8 cellular contexts compared by ENCODE assay signal in genomic region chr2:11998218-11998617, GRCh38.
DNase-seq lines count a peak whose midpoint lies in the region; ATAC-seq and TF ChIP-seq lines count a peak whose summit lies in the region.

No MANE protein-coding gene starts in this region.

- CTCF ChIA-PET in BJ (lab: Yijun Ruan, JAX): no interaction called here

- no peak overlapping the region for H3K4me3 ChIP-seq in BJ (ENCODE audit: low read depth, low read length)

- peak; percentile 53 for ATAC-seq in GM19395 (IDR thresholded peaks at IDR 0.05; ENCODE audit: unreplicated experiment)

- DNase-seq in BJ (ENCODE audit: low read depth) (peak; percentile 30), HS-27A (ENCODE audit: low read depth) (peak; percentile 93), dedifferentiated amniotic fluid mesenchymal stem cell (ENCODE audit: extremely low spot score) (peak; percentile 55), HT-29 (ENCODE audit: low spot score) (no peak), DMS153 treated with DMSO at 0.1 percent for 48 hours (lab: John Stamatoyannopoulos, UW; ENCODE audit: unreplicated experiment) (no peak), head of caudate nucleus (no peak)
- DNase-seq in stimulated activated CD4-positive, alpha-beta T cell treated with anti-CD3 and anti-CD28 coated beads, Interleukin-4, amount 100 ng/mL, for 4 hours: no peak

- no peaks in the 10 kb centered on the region for H3K36me3 ChIP-seq in BJ (ENCODE audit: control insufficient read depth, insufficient read depth, low read length)

- H3K27me3 ChIP-seq in BJ (ENCODE audit: control insufficient read depth, insufficient read depth, low read length): no peaks in the 10 kb centered on the region

- POLR2A ChIA-PET in BJ (lab: Charles Lee): no interaction called here

- intact Hi-C loops in head of caudate nucleus (cut with DNase I): no loop called here

- TF ChIP-seq CTCF in BJ (IDR thresholded peaks at IDR 0.05; ENCODE audit: insufficient read depth, low read depth, low read length): no peak

Comparison
In these comparisons a context has a peak if more than half of its experiments do, and no peak if none do; other contexts are left out.
1. DNase-seq: peak in BJ (single experiment), HS-27A (single experiment) and dedifferentiated amniotic fluid mesenchymal stem cell (single experiment); none in stimulated activated CD4-positive, alpha-beta T cell treated with anti-CD3 and anti-CD28 coated beads, Interleukin-4, amount 100 ng/mL, for 4 hours (0 of 2), HT-29 (single experiment), DMS153 treated with DMSO at 0.1 percent for 48 hours (single experiment) and head of caudate nucleus (0 of 42).